Comparison of ENCODE assay signal across 9 cellular contexts in the genomic region with DNA sequence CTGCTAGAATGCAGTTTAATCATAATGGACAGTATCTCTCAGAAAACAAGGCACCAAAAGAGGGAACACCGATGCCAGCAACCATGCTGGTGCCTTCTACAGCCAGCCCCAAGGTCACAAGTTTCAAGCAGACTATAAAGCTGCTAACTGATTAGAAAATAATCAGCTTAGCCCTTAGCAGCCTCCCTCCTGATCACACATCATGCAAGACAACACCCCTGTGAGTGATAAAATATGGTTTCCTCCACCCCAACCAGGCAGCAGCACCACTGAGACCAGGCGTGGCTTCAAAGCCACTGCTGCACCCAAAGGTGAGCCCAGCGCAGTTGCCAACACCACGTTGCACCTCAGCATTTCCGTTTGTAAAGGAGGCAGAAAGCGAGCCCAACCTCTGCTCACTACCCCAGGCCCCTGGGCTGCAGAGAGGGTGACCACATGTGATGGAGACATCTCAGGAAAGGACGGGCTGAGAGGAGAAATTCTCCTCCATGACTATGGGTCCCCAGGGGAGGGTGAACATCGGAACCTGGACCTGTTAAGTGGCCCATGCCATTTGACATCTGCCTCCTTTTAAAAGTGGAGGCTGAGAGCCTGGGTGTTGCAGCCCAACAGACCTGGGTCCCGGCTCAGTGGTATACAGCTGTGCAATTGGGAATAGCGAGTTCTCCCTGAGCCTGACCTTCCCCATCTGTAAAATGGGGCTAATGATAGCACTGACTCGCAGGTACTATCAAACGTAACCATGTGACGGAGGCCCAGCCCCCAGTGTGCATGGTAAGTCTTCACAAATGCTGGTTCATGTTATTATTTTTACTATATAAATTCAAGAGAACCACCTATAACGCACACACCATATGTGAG. TPM values are rescaled to one million over a fixed set of nuclear protein-coding genes. Genes with fewer than 3 reads are reported as not detected.
DNase-seq lines count a peak whose midpoint lies in the region; ATAC-seq, FAIRE-seq and TF ChIP-seq lines count a peak whose summit lies in the region.
"Had no signal": no experiment of that assay in that cellular context is flagged by ENCODE, and none has a peak within 500 bp of the region (broad histone marks: within the 10 kb centered on the region; RNA-seq: fewer than 3 reads in every experiment).

No MANE protein-coding gene starts in this region.

- peaks cover 5% of the 10 kb centered on the region for H3K36me3 Mint-ChIP-seq in stimulated activated naive CD8-positive, alpha-beta T cell treated with anti-CD3 and anti-CD28 coated beads, Interleukin-15, Interleukin-2, amounts not matched to agents 100 ng/mL and 50 ng/mL, for 24 hours (ENCODE audit: low read depth)

- TF ChIP-seq RAD21 in HepG2 (CRISPR knock-in tag; IDR thresholded peaks at IDR 0.05) = no peak

- in situ Hi-C loops in HepG2 (cut with HindIII; ENCODE audit: extremely low pct_ligation_motif_present, low pct_unique_long_range_greater_than_20kb) = no loop called here

- H3K27me3 ChIP-seq in PC-3 (ENCODE audit: low read length) (no peaks in the 10 kb centered on the region), HepG2 (ENCODE audit: control insufficient read depth in 1 of 2, insufficient read depth in 2 of 2, low read length in 2 of 2) (no peaks in the 10 kb centered on the region)

- POLR2A ChIA-PET in PC-3 (lab: Charles Lee; ENCODE audit: unreplicated experiment) (interaction anchor here (0.6 kb wide), 2 partner anchors 233 to 245 kb away, joined by 3 to 21 read pairs; no protein-coding TSS in a partner anchor), HepG2 (lab: Yijun Ruan, JAX) (interaction anchor here (0.8 to 8.6 kb wide), 12 partner anchors 9 to 183 kb away, joined by 3 to 244 read pairs (median 19); a partner anchor contains a TSS)

- TF ChIP-seq POLR2A in HepG2 (IDR thresholded peaks at IDR 0.05; ENCODE audit: insufficient read depth in 1 of 2, low read depth in 2 of 2, low read length in 2 of 2) = no peak

- peak overlapping the region; percentile 72 for H3K4me3 Mint-ChIP-seq in stimulated activated naive CD8-positive, alpha-beta T cell treated with anti-CD3 and anti-CD28 coated beads, Interleukin-15, Interleukin-2, amounts not matched to agents 100 ng/mL and 50 ng/mL, for 24 hours

- peak; percentile 4 for FAIRE-seq in HepG2 (lab: Jason Lieb, UNC)

- H3K27ac ChIP-seq in PC-3 (ENCODE audit: low read length) = peak overlapping the region; percentile 80
- H3K27ac ChIP-seq in HepG2 (ENCODE audit: extremely low read length, insufficient read depth, low read length) = peak overlapping the region; percentile 69

- no peak overlapping the region for H2AFZ ChIP-seq in PC-3 (ENCODE audit: low read length)
- peak overlapping the region; percentile 77 for H2AFZ ChIP-seq in HepG2 (ENCODE audit: low read length)

- peaks cover 12% of the 10 kb centered on the region for H3F3A ChIP-seq in PC-3 (ENCODE audit: low read length, unreplicated experiment)

- H3K9me3 ChIP-seq in PC-3 (ENCODE audit: low read length) = no peaks in the 10 kb centered on the region
- no peaks in the 10 kb centered on the region for H3K9me3 ChIP-seq in HepG2 (ENCODE audit: low read length)

- peak overlapping the region; percentile 95 for H3K27ac Mint-ChIP-seq in stimulated activated naive CD8-positive, alpha-beta T cell treated with anti-CD3 and anti-CD28 coated beads, Interleukin-15, Interleukin-2, amounts not matched to agents 100 ng/mL and 50 ng/mL, for 24 hours

- TF ChIP-seq EP300 in HepG2 (IDR thresholded peaks at IDR 0.05; ENCODE audit: low read depth in 2 of 2, low read length in 2 of 2) (no peak), HepG2 (CRISPR knock-in tag; IDR thresholded peaks at IDR 0.05; ENCODE audit: borderline replicate concordance) (no peak)

- H3K27me3 Mint-ChIP-seq in stimulated activated naive CD8-positive, alpha-beta T cell treated with anti-CD3 and anti-CD28 coated beads, Interleukin-15, Interleukin-2, amounts not matched to agents 100 ng/mL and 50 ng/mL, for 24 hours = no peaks in the 10 kb centered on the region

- intact Hi-C loops in PC-3 (cut with micrococcal nuclease) (loop anchor here (2.0 kb wide), 2 partner anchors 341 to 401 kb away; no protein-coding TSS in a partner anchor), HepG2 (cut with micrococcal nuclease; ENCODE audit: unreplicated experiment) (loop anchor here (10.0 kb wide), 2 partner anchors 187 to 317 kb away; no protein-coding TSS in a partner anchor)

- no peaks in the 10 kb centered on the region for H3K9me2 ChIP-seq in PC-3 (replicated peaks; ENCODE audit: low read length)

- CTCF ChIA-PET in PC-3 (lab: Charles Lee) (interaction anchor here (0.6 kb wide), 1 partner anchor 178 kb away, joined by 3 read pairs; no protein-coding TSS in a partner anchor), HepG2 (lab: Yijun Ruan, JAX; ENCODE audit: low intra/inter-chr PET ratio, low total read pairs) (no interaction called here)

- H3K36me3 ChIP-seq in PC-3 (ENCODE audit: low read depth, low read length) (no peaks in the 10 kb centered on the region), HepG2 (replicated peaks in 1 of 2; ENCODE audit: control insufficient read depth in 1 of 2, insufficient read depth in 2 of 2, low read length in 2 of 2) (no peaks in the 10 kb centered on the region)

- WGBS in HepG2 (ENCODE audit: low lambda C conversion rate) = 77% methylated on average over 13 of the region's 14 CpGs

- peaks cover 85% of the 10 kb centered on the region for H3K4me1 Mint-ChIP-seq in stimulated activated naive CD8-positive, alpha-beta T cell treated with anti-CD3 and anti-CD28 coated beads, Interleukin-15, Interleukin-2, amounts not matched to agents 100 ng/mL and 50 ng/mL, for 24 hours (ENCODE audit: low read depth)

- peak overlapping the region; percentile 76; the same call in 1 of the 2 replicates for H3K4me2 ChIP-seq in PC-3 (ENCODE audit: low read length)
- peak overlapping the region; percentile 80 for H3K4me2 ChIP-seq in HepG2 (ENCODE audit: low read depth, low read length)

- H3K4me1 ChIP-seq in PC-3 (ENCODE audit: insufficient read depth, low read length) (peaks cover 65% of the 10 kb centered on the region), HepG2 (ENCODE audit: insufficient read depth, low read length) (peaks cover 92% of the 10 kb centered on the region)

- TF ChIP-seq CTCF in PC-3 (conservative IDR thresholded peaks at IDR 0.05; ENCODE audit: low read depth, low read length) = no peak
- no peak for TF ChIP-seq CTCF in HepG2 (CRISPR knock-in tag; IDR thresholded peaks at IDR 0.05)

- H3K9ac ChIP-seq in PC-3 (ENCODE audit: low read length) (no peak overlapping the region), HepG2 (ENCODE audit: insufficient read depth, low read depth, low read length) (peak overlapping the region; percentile 69)

- H3K9me3 Mint-ChIP-seq in stimulated activated naive CD8-positive, alpha-beta T cell treated with anti-CD3 and anti-CD28 coated beads, Interleukin-15, Interleukin-2, amounts not matched to agents 100 ng/mL and 50 ng/mL, for 24 hours = no peaks in the 10 kb centered on the region

- H3K4me3 ChIP-seq in PC-3 (ENCODE audit: low read length) (no peak overlapping the region), HepG2 (replicated peaks in 1 of 3; ENCODE audit: insufficient read depth in 1 of 3, low read depth in 2 of 3, low read length in 3 of 3) (peak overlapping the region; percentile 37 to 65 (median 51))

- ATAC-seq in PC-3 = no peak
- ATAC-seq in HepG2 = no peak
- no peak for ATAC-seq in GM19455 (IDR thresholded peaks at IDR 0.05; ENCODE audit: unreplicated experiment)

- H4K20me1 ChIP-seq in PC-3 (ENCODE audit: low read length) = no peaks in the 10 kb centered on the region
- H4K20me1 ChIP-seq in HepG2 (ENCODE audit: insufficient read depth, low read length) = no peaks in the 10 kb centered on the region

- BruUV-seq in PC-3 (replicated peaks; lab: Mats Ljungman, UMichigan) (no TSS peak), HepG2 (replicated peaks; lab: Mats Ljungman, UMichigan) (no TSS peak)

- H3K79me2 ChIP-seq in PC-3 (ENCODE audit: low read length) (no peaks in the 10 kb centered on the region), HepG2 (ENCODE audit: insufficient read depth, low read length) (no peaks in the 10 kb centered on the region)

- no peak for DNase-seq in PC-3
- DNase-seq in activated naive CD4-positive, alpha-beta T cell treated with anti-CD3 and anti-CD28 coated beads, Interleukin-2, amount 50 U/mL, for 16 hours = peak; percentile 39
- DNase-seq in HepG2 (ENCODE audit: low spot score) = no peak
- DNase-seq in NCI-H1694 (lab: John Stamatoyannopoulos, UW) = no peak
- DNase-seq in SKM-1 (lab: John Stamatoyannopoulos, UW; ENCODE audit: unreplicated experiment) = no peak
- DNase-seq in effector CD8-positive, alpha-beta T cell (lab: John Stamatoyannopoulos, UW) = no peak
- DNase-seq: SIG-M5 had no signal

RNA-seq across cellular contexts. Expression of a gene that starts 11.5 kb away (rescaled TPM):
- total RNA-seq in PC-3 (2014; rRNA removed) = 63.1 and 79.7 TPM in 2 replicates
- total RNA-seq in HepG2 (2016; rRNA removed; fragmentation: Illumina TruSeq; extraction: Trizol) = 7.4 and 8.4 TPM in 2 replicates
- 2.6 and 3.4 TPM in 2 replicates for total RNA-seq in HepG2 (2016; cell fraction: cytosol; rRNA removed; fragmentation: Illumina TruSeq; extraction: Trizol; ENCODE audit: low read depth)
- 7.9 and 8.4 TPM in 2 replicates for total RNA-seq in HepG2 (2016; cell fraction: insoluble cytoplasmic fraction; rRNA removed; fragmentation: Illumina TruSeq; extraction: Trizol)
- total RNA-seq in HepG2 (2016; cell fraction: membrane; rRNA removed; fragmentation: Illumina TruSeq; extraction: Trizol) = 11.1 and 11.3 TPM in 2 replicates
- 13.8 and 14.1 TPM in 2 replicates for total RNA-seq in HepG2 (2016; cell fraction: nucleus; rRNA removed; fragmentation: Illumina TruSeq; extraction: Trizol)
- polyA plus RNA-seq in HepG2 (2011; rRNA removed) = 10.2 and 12.7 TPM in 2 replicates
- polyA plus RNA-seq in HepG2 (2011; cell fraction: cytosol; rRNA removed) = 11.2 and 18.0 TPM in 2 replicates
- 66.5 and 69.1 TPM in 2 replicates for polyA plus RNA-seq in HepG2 (2011; cell fraction: nucleus; rRNA removed)
- 23.2 and 32.2 TPM in 2 replicates for polyA plus RNA-seq in HepG2 (2012)
- 2.7 and 2.8 TPM in 2 replicates for polyA plus RNA-seq in HepG2 (2016; cell fraction: cytosol; fragmentation: Illumina TruSeq; extraction: Trizol; ENCODE audit: low read depth)
- polyA plus RNA-seq in HepG2 (2016; cell fraction: insoluble cytoplasmic fraction; fragmentation: Illumina TruSeq; extraction: Trizol; ENCODE audit: low read depth) = 20.7 and 26.8 TPM in 2 replicates
- polyA plus RNA-seq in HepG2 (2016; cell fraction: membrane; fragmentation: Illumina TruSeq; extraction: Trizol; ENCODE audit: low read depth) = 9.2 and 10.1 TPM in 2 replicates
- 53.8 and 57.0 TPM in 2 replicates for polyA plus RNA-seq in HepG2 (2016; cell fraction: nucleus; fragmentation: Illumina TruSeq; extraction: Trizol; ENCODE audit: insufficient read depth, low read depth)
- 8.5 and 26.8 TPM in 2 replicates for polyA minus RNA-seq in HepG2 (2011; rRNA and poly(A)+ RNA removed; ENCODE audit: low replicate concordance)
- polyA minus RNA-seq in HepG2 (2011; cell fraction: cytosol; rRNA and poly(A)+ RNA removed) = 56.3 and 73.8 TPM in 2 replicates
- polyA minus RNA-seq in HepG2 (2011; cell fraction: nucleus; rRNA and poly(A)+ RNA removed) = 11.8 and 13.8 TPM in 2 replicates
